20 cellular contexts compared by ENCODE assay signal in genomic region chr7:155487509-155488482, GRCh38. TPM values are rescaled to one million over a fixed set of nuclear protein-coding genes. Genes with fewer than 3 reads are reported as not detected.
"Had no signal": no experiment of that assay in that cellular context is flagged by ENCODE, and none has a peak within 500 bp of the region (broad histone marks: within the 10 kb centered on the region; RNA-seq: fewer than 3 reads in every experiment).

No MANE protein-coding gene starts in this region.

- H3K4me2 ChIP-seq: hepatocyte had no signal

- H3K27ac Mint-ChIP-seq: dendritic cell treated with granulocyte-macrophage colony-stimulating factor and Interleukin-4, amounts not matched to agents 40 ng/mL and 50 ng/mL, for 4 days; nephron; progenitor cell of endocrine pancreas had no signal

- H2AFZ ChIP-seq: hepatocyte had no signal

- H3K27ac ChIP-seq: esophagus squamous epithelium, hepatocyte, pancreas had no signal

- H3K36me3 ChIP-seq: esophagus squamous epithelium, pancreas had no signal

- H3K4me3 ChIP-seq: esophagus squamous epithelium, hepatocyte, lung, pancreas had no signal

- H3K4me3 Mint-ChIP-seq: dendritic cell treated with granulocyte-macrophage colony-stimulating factor and Interleukin-4, amounts not matched to agents 40 ng/mL and 50 ng/mL, for 4 days; nephron had no signal

- DNase-seq: esophagus squamous epithelium; foreskin fibroblast; left colon; left ventricle myocardium superior; mesenchymal stem cell; naive B cell; right cardiac atrium; small intestine; stimulated activated CD4-positive, alpha-beta T cell treated with anti-CD3 and anti-CD28 coated beads, Interleukin-12 subunit alpha, Interleukin-12 subunit beta, amount 100 ng/mL, for 4 hours; stimulated activated naive CD4-positive, alpha-beta T cell treated with Interleukin-2 at 50 U/mL for 16 hours; trophoblast cell had no signal

- H3K79me2 ChIP-seq: hepatocyte had no signal

- H3K9me3 ChIP-seq: esophagus squamous epithelium, pancreas had no signal

- H3K4me1 ChIP-seq: pancreas had no signal

- H3K9me3 Mint-ChIP-seq: dendritic cell treated with granulocyte-macrophage colony-stimulating factor and Interleukin-4, amounts not matched to agents 40 ng/mL and 50 ng/mL, for 4 days; nephron had no signal

RNA-seq across cellular contexts. Expression of gene EN2, which starts 29.9 kb away (rescaled TPM):
- total RNA-seq: epithelial cell of proximal tubule, hepatocyte, left colon, left ventricle myocardium superior, pancreas, progenitor cell of endocrine pancreas, urinary bladder had no signal

RNA-seq across cellular contexts. Expression of gene CNPY1, which starts 58.6 kb away (rescaled TPM):
- total RNA-seq: epithelial cell of proximal tubule, esophagus squamous epithelium, hepatocyte, kidney epithelial cell, left colon, left ventricle myocardium superior, lung, pancreas, progenitor cell of endocrine pancreas, right cardiac atrium had no signal
